1 cellular context compared by ENCODE assay signal in genomic region chr19:56842421-56842820, GRCh38.
TF ChIP-seq lines count a peak whose summit lies in the region.

No MANE protein-coding gene starts in this region.

TF ChIP-seq in HepG2, 621 proteins besides CTCF, POLR2A, EP300 and RAD21:
- TF ChIP-seq SAP130 (CRISPR knock-in tag; IDR thresholded peaks at IDR 0.05; ENCODE audit: low read depth): peak; percentile 7; the same call in 1 of the 2 replicates
- TF ChIP-seq MLXIP (CRISPR knock-in tag; IDR thresholded peaks at IDR 0.05; ENCODE audit: borderline replicate concordance): no peak
TF ChIP-seq in HepG2: peak in this region for 1.
